9 cellular contexts compared by ENCODE assay signal in the genomic region with DNA sequence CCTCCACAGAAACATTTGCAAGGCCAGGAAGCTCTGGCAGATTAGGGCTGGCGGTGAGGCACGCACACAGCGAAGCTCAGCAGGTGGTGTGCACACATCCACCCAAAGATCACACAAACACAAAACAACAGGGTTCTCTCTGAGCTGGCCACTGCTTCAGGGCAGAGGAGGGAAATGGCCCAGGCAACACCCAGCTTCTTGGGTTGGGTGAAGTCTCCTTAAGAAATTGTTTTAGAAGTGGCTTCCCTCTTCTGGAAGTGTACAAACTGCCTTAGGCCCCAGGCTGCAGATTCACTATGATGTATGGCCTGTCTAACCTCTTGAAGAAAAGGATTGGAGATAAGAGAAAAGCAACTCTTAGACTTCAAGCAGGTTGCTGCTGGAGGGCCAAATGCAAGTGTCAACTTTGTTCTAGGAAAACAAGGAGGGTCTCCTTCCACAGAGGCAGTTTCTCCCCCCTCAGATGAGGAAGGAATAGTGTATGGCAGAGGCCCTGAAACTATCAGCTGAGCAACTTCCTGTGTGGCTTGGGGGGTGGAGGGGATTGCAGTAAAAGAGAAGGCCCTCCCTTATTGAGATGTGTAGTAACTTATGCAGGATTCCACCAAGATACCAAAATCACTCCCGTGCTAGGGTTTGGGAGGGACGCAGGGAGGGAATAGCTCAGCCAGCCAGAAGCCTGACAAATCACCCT. TPM values are rescaled to one million over a fixed set of nuclear protein-coding genes. Genes with fewer than 3 reads are reported as not detected.
DNase-seq lines count a peak whose midpoint lies in the region; FAIRE-seq and TF ChIP-seq lines count a peak whose summit lies in the region.
"Had no signal": no experiment of that assay in that cellular context is flagged by ENCODE, and none has a peak within 500 bp of the region (broad histone marks: within the 10 kb centered on the region; RNA-seq: fewer than 3 reads in every experiment).

No MANE protein-coding gene starts in this region.

- DNase-seq in Kasumi-1 (lab: John Stamatoyannopoulos, UW) (peak; percentile 87 to 90), neural crest cell (ENCODE audit: low read depth, low spot score) (no peak), kidney (no peak), NCI-H128 (lab: John Stamatoyannopoulos, UW; ENCODE audit: unreplicated experiment) (no peak), RWPE1 (ENCODE audit: low spot score) (no peak), tibial artery (no peak)
- DNase-seq in activated naive CD8-positive, alpha-beta T cell treated with anti-CD3 and anti-CD28 coated beads for 36 hours = peak; percentile 44

- CTCF ChIA-PET in RWPE1 (lab: Yijun Ruan, JAX) = interaction anchor here (0.5 to 0.6 kb wide), 2 partner anchors 84 to 230 kb away, joined by 3 to 4 read pairs; no protein-coding TSS in a partner anchor

- H3K36me3 Mint-ChIP-seq in activated naive CD8-positive, alpha-beta T cell treated with anti-CD3 and anti-CD28 coated beads for 36 hours = peaks cover 52% of the 10 kb centered on the region
- H3K36me3 Mint-ChIP-seq in neural crest cell (ENCODE audit: low read depth) = no peaks in the 10 kb centered on the region

- H3K4me1 ChIP-seq in kidney (ENCODE audit: control insufficient read depth in 1 of 2, insufficient read depth in 1 of 2, low read depth in 1 of 2, low read length in 2 of 2) = peaks cover 0 to 15% of the 10 kb centered on the region in 2 donors
- peaks cover 0 to 50% (median 24%) of the 10 kb centered on the region in 4 donors for H3K4me1 ChIP-seq in tibial artery

- H3K9me3 ChIP-seq in kidney (ENCODE audit: control insufficient read depth in 1 of 2, low read length in 2 of 2) (no peaks in the 10 kb centered on the region), tibial artery (no peaks in the 10 kb centered on the region)

- peaks cover 73% of the 10 kb centered on the region for H3K4me1 Mint-ChIP-seq in activated naive CD8-positive, alpha-beta T cell treated with anti-CD3 and anti-CD28 coated beads for 36 hours
- peaks cover 41% of the 10 kb centered on the region for H3K4me1 Mint-ChIP-seq in neural crest cell

- H3K27ac Mint-ChIP-seq in activated naive CD8-positive, alpha-beta T cell treated with anti-CD3 and anti-CD28 coated beads for 36 hours = peak overlapping the region; percentile 97
- no peak overlapping the region for H3K27ac Mint-ChIP-seq in neural crest cell (ENCODE audit: unreplicated experiment)

- H3K4me3 Mint-ChIP-seq in activated naive CD8-positive, alpha-beta T cell treated with anti-CD3 and anti-CD28 coated beads for 36 hours = peak overlapping the region; percentile 93
- peak overlapping the region; percentile 14 for H3K4me3 Mint-ChIP-seq in neural crest cell

- no peak for FAIRE-seq in kidney (lab: Jason Lieb, UNC)

- peak overlapping the region in 1 of 2 donors; percentile 19 for H3K27ac ChIP-seq in kidney (ENCODE audit: low read depth in 2 of 2, low read length in 2 of 2)
- no peak overlapping the region for H3K27ac ChIP-seq in RWPE1
- H3K27ac ChIP-seq in tibial artery = peak overlapping the region in 1 of 2 donors; percentile 43

- H3K27me3 ChIP-seq in tibial artery = no peaks in the 10 kb centered on the region

- peak overlapping the region; percentile 93; the same call in 1 of the 2 replicates for H3K4me3 ChIP-seq in GM08714 (ENCODE audit: low read length)
- peak overlapping the region in 1 of 2 donors; percentile 63 for H3K4me3 ChIP-seq in kidney (ENCODE audit: low read length in 2 of 2)
- H3K4me3 ChIP-seq in tibial artery = no peak overlapping the region

- H3K36me3 ChIP-seq in kidney (ENCODE audit: control insufficient read depth in 1 of 2, insufficient read depth in 2 of 2, low read length in 2 of 2) (no peaks in the 10 kb centered on the region), tibial artery (no peaks in the 10 kb centered on the region)

- no peak for TF ChIP-seq CTCF in neural crest cell (conservative IDR thresholded peaks at IDR 0.05)
- no peak for TF ChIP-seq CTCF in kidney (IDR thresholded peaks at IDR 0.05; ENCODE audit: borderline replicate concordance, extremely low read depth, insufficient read depth)
- TF ChIP-seq CTCF in RWPE1 (conservative IDR thresholded peaks at IDR 0.05; ENCODE audit: low read depth) = no peak
- TF ChIP-seq CTCF in tibial artery (IDR thresholded peaks at IDR 0.05) = no peak

- H3K27me3 Mint-ChIP-seq in activated naive CD8-positive, alpha-beta T cell treated with anti-CD3 and anti-CD28 coated beads for 36 hours = peaks cover 3% of the 10 kb centered on the region
- peaks cover 77% of the 10 kb centered on the region for H3K27me3 Mint-ChIP-seq in neural crest cell (ENCODE audit: low read depth)

- H3K9ac ChIP-seq in kidney (ENCODE audit: low read length in 2 of 2) = no peak overlapping the region

- H3K9me3 Mint-ChIP-seq in activated naive CD8-positive, alpha-beta T cell treated with anti-CD3 and anti-CD28 coated beads for 36 hours = no peaks in the 10 kb centered on the region
- no peaks in the 10 kb centered on the region for H3K9me3 Mint-ChIP-seq in neural crest cell

- intact Hi-C loops in kidney (cut with DNase I) (no loop called here), tibial artery (cut with DNase I; ENCODE audit: low total_unique reads) (no loop called here)

- POLR2A ChIA-PET in RWPE1 (lab: Yijun Ruan, JAX; ENCODE audit: low non-redundant PET) = no interaction called here

RNA-seq across cellular contexts. Expression of a gene that starts 2.1 kb away (rescaled TPM):
- 10 to 100 TPM; 56.4 to 58.2 TPM for total RNA-seq in activated naive CD8-positive, alpha-beta T cell treated with anti-CD3 and anti-CD28 coated beads for 36 hours
- total RNA-seq in neural crest cell (2.3 and 3.0 TPM in 2 replicates), kidney (18.3 TPM)
- polyA plus RNA-seq in kidney (ENCODE audit: insufficient read depth, low read depth, low replicate concordance) = 3.9 TPM
- total RNA-seq: SK-MEL-5 had no signal

Comparison
In these comparisons a context has a peak if more than half of its experiments do, and no peak if none do; other contexts are left out.
1. DNase-seq: peak in Kasumi-1 (2 of 2) and activated naive CD8-positive, alpha-beta T cell treated with anti-CD3 and anti-CD28 coated beads for 36 hours (single experiment); none in neural crest cell (single experiment), kidney (single experiment), NCI-H128 (single experiment), RWPE1 (single experiment) and tibial artery (0 of 2).